21 cellular contexts compared by ENCODE assay signal in genomic region chr20:34164569-34164968, GRCh38.
"Had no signal": no experiment of that assay in that cellular context is flagged by ENCODE, and none has a peak within 500 bp of the region (broad histone marks: within the 10 kb centered on the region; RNA-seq: fewer than 3 reads in every experiment).

No MANE protein-coding gene starts in this region.

- H3K4me3 Mint-ChIP-seq: activated CD4-positive, alpha-beta T cell treated with anti-CD3 and anti-CD28 coated beads, Interleukin-2, amount 10 ng/mL, durations not matched to agents 7 days and 5 days; activated T-cell treated with anti-CD3 and anti-CD28 coated beads, Interleukin-2, amount 50 U/mL, for 4 hours had no signal

- DNase-seq: activated CD4-positive, alpha-beta T cell treated with anti-CD3 and anti-CD28 coated beads, Interleukin-2, amount 10 ng/mL, durations not matched to agents 7 days and 5 days; activated CD8-positive, alpha-beta memory T cell treated with anti-CD3 and anti-CD28 coated beads, Interleukin-2, amount 50 U/mL, for 4 hours; activated effector memory CD4-positive, alpha-beta T cell treated with anti-CD3 and anti-CD28 coated beads, Interleukin-2, amount 50 U/mL, for 16 hours; activated naive CD4-positive, alpha-beta T cell treated with anti-CD3 and anti-CD28 coated beads, Interleukin-2, amount 50 U/mL, for 16 hours; activated T-cell treated with anti-CD3 and anti-CD28 coated beads, Interleukin-2, amount 50 U/mL, for 4 hours; cerebellar nuclear complex; cortex of kidney; esophagus squamous epithelium; foreskin fibroblast; glutamatergic neuron; hypothalamus; midbrain; stimulated activated naive CD8-positive, alpha-beta T cell treated with anti-CD3 and anti-CD28 coated beads, Interleukin-15, Interleukin-2, amounts not matched to agents 100 U/mL and 50 U/mL, for 24 hours; substantia nigra; tibial artery had no signal

- ATAC-seq: activated T-cell treated with anti-CD3 and anti-CD28 coated beads, Interleukin-2, amount 50 U/mL, for 4 hours; left lobe of liver; stimulated activated naive CD8-positive, alpha-beta T cell treated with anti-CD3 and anti-CD28 coated beads, Interleukin-15, Interleukin-2, amounts not matched to agents 100 U/mL and 50 U/mL, for 24 hours had no signal

- H3K9me3 Mint-ChIP-seq: activated CD4-positive, alpha-beta T cell treated with anti-CD3 and anti-CD28 coated beads, Interleukin-2, amount 10 ng/mL, durations not matched to agents 7 days and 5 days; activated T-cell treated with anti-CD3 and anti-CD28 coated beads, Interleukin-2, amount 50 U/mL, for 4 hours had no signal

- H3K4me3 ChIP-seq: ascending aorta, breast epithelium, esophagus squamous epithelium, lung, prostate gland, right atrium auricular region, tibial artery had no signal

- H3K27me3 ChIP-seq: ascending aorta, breast epithelium, esophagus squamous epithelium, right atrium auricular region, tibial artery had no signal

- H3K9me3 ChIP-seq: ascending aorta, breast epithelium, esophagus squamous epithelium, prostate gland, right atrium auricular region, tibial artery had no signal

- H3K27ac Mint-ChIP-seq: activated CD4-positive, alpha-beta T cell treated with anti-CD3 and anti-CD28 coated beads, Interleukin-2, amount 10 ng/mL, durations not matched to agents 7 days and 5 days had no signal

- H3K4me1 ChIP-seq: ascending aorta, breast epithelium, esophagus squamous epithelium, prostate gland, right atrium auricular region, tibial artery had no signal

- H3K27ac ChIP-seq: ascending aorta, breast epithelium, esophagus squamous epithelium, prostate gland, right atrium auricular region, tibial artery had no signal

- H3K36me3 ChIP-seq: ascending aorta, breast epithelium, esophagus squamous epithelium, prostate gland, right atrium auricular region, tibial artery had no signal
